In genomic region chr6:167776906-167777645, GRCh38 we compare ENCODE assay signal across 1 cellular context.
TF ChIP-seq lines count a peak whose summit lies in the region.

No MANE protein-coding gene starts in this region.

TF ChIP-seq in HepG2, 621 proteins besides CTCF, POLR2A, EP300 and RAD21:
- TF ChIP-seq ZNF687 (CRISPR knock-in tag; IDR thresholded peaks at IDR 0.05) (peak; percentile 35; the same call in 1 of the 2 replicates), SRSF1 (optimal IDR thresholded peaks at IDR 0.05; ENCODE audit: low read depth, low read length) (no peak), JARID2 (CRISPR knock-in tag; IDR thresholded peaks at IDR 0.05; ENCODE audit: insufficient replicate concordance) (peak; percentile 20), PATZ1 (CRISPR knock-in tag; IDR thresholded peaks at IDR 0.05) (no peak)
